Comparison of ENCODE assay signal across 14 cellular contexts in the genomic region with DNA sequence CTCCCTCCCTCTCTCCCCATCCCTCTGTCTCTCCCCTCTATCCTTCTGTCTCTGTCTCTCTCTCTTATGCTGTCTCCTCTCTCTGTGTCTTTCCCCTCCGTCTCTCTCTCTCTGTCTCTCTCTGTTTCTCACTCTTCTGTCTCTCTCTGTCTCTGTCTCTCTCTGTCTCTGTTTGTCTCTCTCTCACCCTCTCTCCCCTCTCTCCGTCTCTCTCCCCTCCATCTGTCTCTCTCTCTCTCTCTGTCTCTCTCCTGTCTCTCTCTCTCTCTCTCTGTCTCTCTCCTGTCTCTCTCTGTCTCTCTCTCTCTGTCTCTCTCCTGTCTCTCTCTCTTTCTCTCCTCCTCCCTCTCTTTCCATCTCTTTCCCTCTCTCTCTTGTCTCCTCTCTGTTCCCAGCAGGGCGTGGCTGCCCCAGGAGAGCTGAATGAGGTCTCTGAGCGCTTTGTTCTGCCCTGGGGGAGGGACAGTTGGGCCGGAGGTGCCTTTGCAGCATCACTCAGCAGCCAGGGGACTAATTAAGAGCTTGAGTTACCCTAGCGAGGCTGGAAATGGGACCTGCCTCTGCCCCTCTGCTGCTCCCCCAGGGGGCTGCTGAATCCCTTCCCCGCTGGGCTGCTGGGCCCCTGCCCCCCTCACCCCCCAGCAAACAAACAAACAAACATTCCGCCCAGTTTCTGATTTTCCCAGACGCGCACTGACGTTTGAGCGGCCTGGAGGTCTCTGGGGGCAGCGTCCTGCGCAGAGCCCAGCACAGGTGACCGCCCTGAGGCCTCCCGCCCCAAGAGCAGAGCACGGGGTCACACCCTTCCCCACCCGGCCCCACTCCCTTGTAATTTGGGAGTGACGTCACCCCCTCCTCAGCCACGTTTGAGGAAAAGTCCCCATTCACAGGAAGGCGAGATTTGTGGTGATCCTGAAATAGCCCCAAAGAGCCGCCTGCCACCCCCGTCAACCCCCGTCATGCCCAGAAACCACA.
A peak's percentile ranks its signal among the peaks of the same experiment; 100 is the strongest.
DNase-seq lines count a peak whose midpoint lies in the region; ATAC-seq and TF ChIP-seq lines count a peak whose summit lies in the region.
"Had no signal": no experiment of that assay in that cellular context is flagged by ENCODE, and none has a peak within 500 bp of the region (broad histone marks: within the 10 kb centered on the region; RNA-seq: fewer than 3 reads in every experiment).

No MANE protein-coding gene starts in this region.

- peak overlapping the region; percentile 62 for H2AFZ ChIP-seq in IMR-90 (replicated peaks; ENCODE audit: low read length, poor library complexity)
- H2AFZ ChIP-seq in PC-3 (ENCODE audit: low read length): no peak overlapping the region

- H3K9ac ChIP-seq in IMR-90 (ENCODE audit: low read depth, low read length) (no peak overlapping the region), PC-3 (ENCODE audit: low read length) (no peak overlapping the region)
- H3K9ac ChIP-seq: SK-N-SH had no signal

- dilution Hi-C loops in IMR-90 (cut with HindIII; ENCODE audit: low sequenced_read_pairs, unreplicated experiment): no loop called here

- no peaks in the 10 kb centered on the region for H3K79me1 ChIP-seq in IMR-90 (ENCODE audit: low read depth in 1 of 2, low read length in 2 of 2)

- H3F3A ChIP-seq in PC-3 (ENCODE audit: low read length, unreplicated experiment): no peaks in the 10 kb centered on the region

- H3K23ac ChIP-seq in IMR-90 (ENCODE audit: low read depth, low read length): no peak overlapping the region

- peaks cover 6 to 13% of the 10 kb centered on the region in 2 donors for H3K4me1 Mint-ChIP-seq in natural killer cell treated with Interleukin-12 subunit alpha and Interleukin-12 subunit beta and Interleukin-15 and Interleukin-18, amount 100 ng/mL, for 72 hours (ENCODE audit: low read depth in 2 of 2)

- no peak overlapping the region for H3K4ac ChIP-seq in IMR-90 (ENCODE audit: low read depth, low read length)

- H3K79me2 ChIP-seq in PC-3 (ENCODE audit: low read length): no peaks in the 10 kb centered on the region

- WGBS in IMR-90 (ENCODE audit: extremely low coverage in 2 of 2, insufficient read length in 1 of 2), 2 experiments: 67% methylated on average over 6 of the region's 24 CpGs; no CpG with 5 or more reads in 1 of the 2 experiments

- no peak overlapping the region for H3K14ac ChIP-seq in IMR-90 (replicated peaks; ENCODE audit: low read depth, low read length)

- BruUV-seq in IMR-90 (replicated peaks; lab: Mats Ljungman, UMichigan): no TSS peak
- no TSS peak for BruUV-seq in PC-3 (replicated peaks; lab: Mats Ljungman, UMichigan)

- TF ChIP-seq RAD21 in IMR-90 (IDR thresholded peaks at IDR 0.05; ENCODE audit: low read length): no peak

- no peak overlapping the region for H3K27ac ChIP-seq in IMR-90 (ENCODE audit: insufficient read depth, low read length)
- H3K27ac ChIP-seq in coronary artery: no peak overlapping the region
- H3K27ac ChIP-seq in PC-3 (ENCODE audit: low read length): no peak overlapping the region
- H3K27ac ChIP-seq: prostate gland, suprapubic skin had no signal

- no peak overlapping the region for H3K18ac ChIP-seq in IMR-90 (ENCODE audit: low read depth, low read length)

- no peak overlapping the region for H4K8ac ChIP-seq in IMR-90 (ENCODE audit: low read depth in 2 of 2, low read length in 2 of 2)

- no peak overlapping the region for H2BK15ac ChIP-seq in IMR-90 (ENCODE audit: low read depth, low read length)

- intact Hi-C loops in IMR-90 (cut with micrococcal nuclease) (no loop called here), PC-3 (cut with micrococcal nuclease) (no loop called here)

- CTCF ChIA-PET in IMR-90 (lab: Yijun Ruan, JAX): no interaction called here
- CTCF ChIA-PET in PC-3 (lab: Charles Lee): no interaction called here

- peaks cover 7% of the 10 kb centered on the region for H3K4me1 ChIP-seq in IMR-90 (ENCODE audit: control insufficient read depth, insufficient read depth, low read length)
- no peaks in the 10 kb centered on the region for H3K4me1 ChIP-seq in PC-3 (ENCODE audit: insufficient read depth, low read length)
- H3K4me1 ChIP-seq: prostate gland had no signal

- H3K9me3 Mint-ChIP-seq in natural killer cell treated with Interleukin-12 subunit alpha and Interleukin-12 subunit beta and Interleukin-15 and Interleukin-18, amount 100 ng/mL, for 72 hours: no peaks in the 10 kb centered on the region

- peak overlapping the region in 1 of 2 donors; percentile 40 for H3K27ac Mint-ChIP-seq in natural killer cell treated with Interleukin-12 subunit alpha and Interleukin-12 subunit beta and Interleukin-15 and Interleukin-18, amount 100 ng/mL, for 72 hours

- H3K4me3 ChIP-seq in GM06990 (replicated peaks; ENCODE audit: low read depth, low read length) (no peak overlapping the region), IMR-90 (ENCODE audit: insufficient read depth, low read depth, low read length) (no peak overlapping the region), coronary artery (peak overlapping the region; percentile 44), PC-3 (ENCODE audit: low read length) (no peak overlapping the region)
- H3K4me3 ChIP-seq: prostate gland, suprapubic skin had no signal

- no peaks in the 10 kb centered on the region for H3K27me3 ChIP-seq in GM06990 (replicated peaks; ENCODE audit: control insufficient read depth, insufficient read depth, low read length)
- peaks cover 32% of the 10 kb centered on the region for H3K27me3 ChIP-seq in IMR-90 (ENCODE audit: control insufficient read depth, insufficient read depth, low read length)
- H3K27me3 ChIP-seq in PC-3 (ENCODE audit: low read length): no peaks in the 10 kb centered on the region

- peak overlapping the region; percentile 57 for H3K4me3 Mint-ChIP-seq in natural killer cell treated with Interleukin-12 subunit alpha and Interleukin-12 subunit beta and Interleukin-15 and Interleukin-18, amount 100 ng/mL, for 72 hours

- TF ChIP-seq CTCF in GM06990 (IDR thresholded peaks at IDR 0.05; ENCODE audit: insufficient read depth, low read length, poor library complexity, severe bottlenecking) (no peak), IMR-90 (conservative IDR thresholded peaks at IDR 0.05; ENCODE audit: low read depth, low read length) (no peak), coronary artery (IDR thresholded peaks at IDR 0.05) (no peak), PC-3 (conservative IDR thresholded peaks at IDR 0.05; ENCODE audit: low read depth, low read length) (no peak)

- no peak overlapping the region for H4K5ac ChIP-seq in IMR-90 (ENCODE audit: low read depth, low read length)

- no peak overlapping the region for H3K56ac ChIP-seq in IMR-90 (ENCODE audit: extremely low read depth, insufficient read depth, low read length)

- no peak overlapping the region for H2AK9ac ChIP-seq in IMR-90 (replicated peaks; ENCODE audit: low read depth, low read length, poor library complexity)

- no peaks in the 10 kb centered on the region for H3K36me3 ChIP-seq in GM06990 (ENCODE audit: control insufficient read depth, insufficient read depth, low read length)
- no peaks in the 10 kb centered on the region for H3K36me3 ChIP-seq in IMR-90 (ENCODE audit: control insufficient read depth, insufficient read depth, low read length)
- no peaks in the 10 kb centered on the region for H3K36me3 ChIP-seq in PC-3 (ENCODE audit: low read depth, low read length)
- H3K36me3 ChIP-seq: prostate gland, suprapubic skin had no signal

- H2BK5ac ChIP-seq in IMR-90 (ENCODE audit: low read depth, low read length, poor library complexity, severe bottlenecking): no peak overlapping the region

- H3K4me2 ChIP-seq in IMR-90 (ENCODE audit: low read depth, low read length): no peak overlapping the region
- H3K4me2 ChIP-seq in PC-3 (ENCODE audit: low read length): no peak overlapping the region
- H3K4me2 ChIP-seq: SK-N-SH had no signal

- DNase-seq in GM06990 (ENCODE audit: extremely low read depth, insufficient read length) (peak; percentile 40), IMR-90 (no peak), coronary artery (ENCODE audit: low spot score) (no peak), PC-3 (no peak), germinal center (ENCODE audit: low spot score) (no peak), COR-L47 (lab: John Stamatoyannopoulos, UW) (no peak)
- no peak for DNase-seq in natural killer cell treated with Interleukin-12 subunit alpha and Interleukin-12 subunit beta and Interleukin-15 and Interleukin-18, amount 100 ng/mL, for 72 hours (ENCODE audit: low spot score)
- no peak for DNase-seq in central memory CD4-positive, alpha-beta T cell
- DNase-seq: activated CD4-positive, CD25-positive, alpha-beta regulatory T cell treated with anti-CD3 and anti-CD28 coated beads, Interleukin-2, amount 50 U/mL, for 72 hours; cortex of kidney; NCI-H1436; SK-N-SH had no signal

- POLR2A ChIA-PET in IMR-90 (lab: Charles Lee; ENCODE audit: unreplicated experiment): no interaction called here
- POLR2A ChIA-PET in PC-3 (lab: Charles Lee; ENCODE audit: unreplicated experiment): no interaction called here

- no peaks in the 10 kb centered on the region for H3K9me3 ChIP-seq in IMR-90 (ENCODE audit: control insufficient read depth, insufficient read depth, low read length)
- no peaks in the 10 kb centered on the region for H3K9me3 ChIP-seq in PC-3 (ENCODE audit: low read length)
- H3K9me3 ChIP-seq: prostate gland, SK-N-SH, suprapubic skin had no signal

- no peak for TF ChIP-seq POLR2A in IMR-90 (IDR thresholded peaks at IDR 0.05; ENCODE audit: low read depth, low read length)

- H2BK20ac ChIP-seq in IMR-90 (ENCODE audit: low read depth, low read length): no peak overlapping the region

- H3K36me3 Mint-ChIP-seq in natural killer cell treated with Interleukin-12 subunit alpha and Interleukin-12 subunit beta and Interleukin-15 and Interleukin-18, amount 100 ng/mL, for 72 hours: no peaks in the 10 kb centered on the region

- H2BK120ac ChIP-seq in IMR-90 (ENCODE audit: low read depth, low read length): no peak overlapping the region

- H3K27me3 Mint-ChIP-seq in natural killer cell treated with Interleukin-12 subunit alpha and Interleukin-12 subunit beta and Interleukin-15 and Interleukin-18, amount 100 ng/mL, for 72 hours: peaks cover 10 to 12% of the 10 kb centered on the region in 2 donors

- no peak overlapping the region for H2AK5ac ChIP-seq in IMR-90 (ENCODE audit: low read depth, low read length)

- no peaks in the 10 kb centered on the region for H3K9me1 ChIP-seq in IMR-90 (ENCODE audit: insufficient read depth, low read length)

- H3K9me2 ChIP-seq in PC-3 (replicated peaks; ENCODE audit: low read length): no peaks in the 10 kb centered on the region
- H3K9me2 ChIP-seq: SK-N-SH had no signal

- in situ Hi-C loops in IMR-90 (cut with MboI; ENCODE audit: low sequenced_read_pairs): no loop called here

- ATAC-seq in IMR-90 (ENCODE audit: low read depth): no peak
- peak in 1 of 2 donors; percentile 17 for ATAC-seq in natural killer cell treated with Interleukin-12 subunit alpha and Interleukin-12 subunit beta and Interleukin-15 and Interleukin-18, amount 100 ng/mL, for 72 hours
- no peak for ATAC-seq in PC-3

- H4K20me1 ChIP-seq in IMR-90 (ENCODE audit: insufficient read depth, low read length) (no peaks in the 10 kb centered on the region; the same call in 1 of the 2 replicates), PC-3 (ENCODE audit: low read length) (no peaks in the 10 kb centered on the region)

- no peak overlapping the region for H4K91ac ChIP-seq in IMR-90 (ENCODE audit: insufficient read depth, low read depth, low read length)

TF ChIP-seq in IMR-90, 13 proteins besides CTCF, POLR2A, EP300 and RAD21 (continues in another document):
- TF ChIP-seq CEBPB (IDR thresholded peaks at IDR 0.05; ENCODE audit: low read depth, low read length) (no peak), MAFK (IDR thresholded peaks at IDR 0.05; ENCODE audit: low read depth, low read length) (no peak)
